Comparison of ENCODE assay signal across 1 cellular context in the genomic region with DNA sequence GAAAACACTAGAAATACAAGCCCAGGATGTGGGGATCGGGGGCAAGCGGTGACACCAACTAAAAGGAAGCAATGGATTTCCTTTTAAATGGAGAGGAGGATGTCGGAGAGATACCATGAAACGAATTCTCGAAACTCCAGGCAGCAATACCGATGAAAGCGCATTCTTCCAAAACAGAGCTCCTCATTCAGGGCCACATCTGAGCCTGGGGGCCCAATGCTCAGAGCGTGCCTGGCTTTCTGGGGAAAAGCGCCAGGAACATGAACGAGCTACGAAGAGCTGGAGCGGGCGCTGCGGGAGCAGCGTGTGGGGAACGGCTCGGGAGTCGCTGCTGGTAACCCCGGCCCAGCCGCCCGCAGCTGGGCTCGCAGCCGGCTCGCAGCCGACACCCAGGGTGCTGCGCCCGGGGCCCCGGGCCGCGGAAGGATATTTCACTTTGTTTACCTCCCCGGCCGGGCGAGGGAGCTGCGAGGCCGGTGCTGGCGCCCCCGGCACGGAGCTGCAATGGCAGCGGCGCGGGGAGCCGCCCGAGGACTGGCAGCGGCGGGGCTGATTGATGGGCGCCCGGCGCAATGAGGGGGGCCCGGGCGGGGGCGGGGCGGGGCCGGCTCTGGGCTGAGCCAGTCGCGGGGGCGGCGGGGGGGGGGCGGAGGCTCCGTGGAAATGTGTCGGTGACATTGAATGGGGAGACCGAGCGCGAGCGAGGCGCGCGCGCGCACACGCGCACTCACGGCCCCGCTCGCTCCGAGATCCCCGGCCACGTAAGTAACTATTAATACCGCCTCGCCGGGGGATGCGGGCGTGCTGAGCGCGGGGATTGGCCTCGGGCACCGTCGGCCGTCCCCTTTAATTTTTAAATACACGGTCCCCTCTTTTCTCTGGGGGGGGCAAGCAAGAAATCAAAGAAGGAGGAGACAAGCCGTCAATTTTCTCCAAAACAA.
TF ChIP-seq lines count a peak whose summit lies in the region.

A gene (plus strand): TSS at position 687 of the 941 bp plus-strand sequence. CDS start 1,372 bp downstream, outside the sequence.

TF ChIP-seq in HepG2, 621 proteins besides CTCF, POLR2A, EP300 and RAD21 (continued from another document and continues in another):
- TF ChIP-seq, protein P1, sequence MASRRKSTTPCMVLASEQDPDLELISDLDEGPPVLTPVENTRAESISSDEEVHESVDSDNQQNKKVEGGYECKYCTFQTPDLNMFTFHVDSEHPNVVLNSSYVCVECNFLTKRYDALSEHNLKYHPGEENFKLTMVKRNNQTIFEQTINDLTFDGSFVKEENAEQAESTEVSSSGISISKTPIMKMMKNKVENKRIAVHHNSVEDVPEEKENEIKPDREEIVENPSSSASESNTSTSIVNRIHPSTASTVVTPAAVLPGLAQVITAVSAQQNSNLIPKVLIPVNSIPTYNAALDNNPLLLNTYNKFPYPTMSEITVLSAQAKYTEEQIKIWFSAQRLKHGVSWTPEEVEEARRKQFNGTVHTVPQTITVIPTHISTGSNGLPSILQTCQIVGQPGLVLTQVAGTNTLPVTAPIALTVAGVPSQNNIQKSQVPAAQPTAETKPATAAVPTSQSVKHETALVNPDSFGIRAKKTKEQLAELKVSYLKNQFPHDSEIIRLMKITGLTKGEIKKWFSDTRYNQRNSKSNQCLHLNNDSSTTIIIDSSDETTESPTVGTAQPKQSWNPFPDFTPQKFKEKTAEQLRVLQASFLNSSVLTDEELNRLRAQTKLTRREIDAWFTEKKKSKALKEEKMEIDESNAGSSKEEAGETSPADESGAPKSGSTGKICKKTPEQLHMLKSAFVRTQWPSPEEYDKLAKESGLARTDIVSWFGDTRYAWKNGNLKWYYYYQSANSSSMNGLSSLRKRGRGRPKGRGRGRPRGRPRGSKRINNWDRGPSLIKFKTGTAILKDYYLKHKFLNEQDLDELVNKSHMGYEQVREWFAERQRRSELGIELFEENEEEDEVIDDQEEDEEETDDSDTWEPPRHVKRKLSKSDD (CRISPR knock-in tag; IDR thresholded peaks at IDR 0.05; ENCODE audit: low read depth) = no peak
- TF ChIP-seq ZFP62 (CRISPR knock-in tag; IDR thresholded peaks at IDR 0.05) (no peak), SMAD3 (CRISPR knock-in tag; IDR thresholded peaks at IDR 0.05) (peak; percentile 57; the same call in 1 of the 2 replicates), ZEB1 (IDR thresholded peaks at IDR 0.05; ENCODE audit: insufficient replicate concordance, low read depth) (no peak), SETDB1 (CRISPR knock-in tag; IDR thresholded peaks at IDR 0.05; ENCODE audit: borderline replicate concordance) (no peak), ZNF430 (CRISPR knock-in tag; IDR thresholded peaks at IDR 0.05) (0 out of 2 replicates have a peak, but pooled peaks have one; percentile 51), PAWR (CRISPR knock-in tag; IDR thresholded peaks at IDR 0.05; ENCODE audit: borderline replicate concordance) (no peak), ZNF207 (IDR thresholded peaks at IDR 0.05; ENCODE audit: borderline replicate concordance) (no peak), ZNF788 (CRISPR knock-in tag; IDR thresholded peaks at IDR 0.05; ENCODE audit: borderline replicate concordance) (0 out of 2 replicates have a peak, but pooled peaks have one; percentile 29), ZNF343 (CRISPR knock-in tag; IDR thresholded peaks at IDR 0.05) (no peak), ZNF589 (CRISPR knock-in tag; conservative IDR thresholded peaks at IDR 0.05) (0 out of 2 replicates have a peak, but pooled peaks have one; percentile 32), ZNF282 (IDR thresholded peaks at IDR 0.05; ENCODE audit: partially characterized antibody) (no peak), ZFX (CRISPR knock-in tag; IDR thresholded peaks at IDR 0.05; ENCODE audit: low read depth) (peak; percentile 17; the same call in 1 of the 2 replicates), MAF1 (CRISPR knock-in tag; IDR thresholded peaks at IDR 0.05; ENCODE audit: borderline replicate concordance) (no peak), HMGA1 (CRISPR knock-in tag; conservative IDR thresholded peaks at IDR 0.05) (no peak), CENPX (CRISPR knock-in tag; IDR thresholded peaks at IDR 0.05) (no peak), SP4 (CRISPR knock-in tag; IDR thresholded peaks at IDR 0.05) (no peak), RNF2 (conservative IDR thresholded peaks at IDR 0.05; ENCODE audit: low read depth) (peak; percentile 91), MXD4 (CRISPR knock-in tag; IDR thresholded peaks at IDR 0.05) (no peak), NFYC (CRISPR knock-in tag; IDR thresholded peaks at IDR 0.05) (peak; percentile 3; the same call in 1 of the 2 replicates), PHF8 (CRISPR knock-in tag; IDR thresholded peaks at IDR 0.05) (peak; percentile 46; the same call in 1 of the 2 replicates), PHF21A (CRISPR knock-in tag; IDR thresholded peaks at IDR 0.05) (no peak), ZNF577 (CRISPR knock-in tag; IDR thresholded peaks at IDR 0.05; ENCODE audit: borderline replicate concordance, low read depth) (no peak), ZC3H4 (CRISPR knock-in tag; IDR thresholded peaks at IDR 0.05; ENCODE audit: borderline replicate concordance) (no peak), RBFOX2 (IDR thresholded peaks at IDR 0.05; ENCODE audit: low read depth, low read length) (peak; percentile 74), ZNF772 (CRISPR knock-in tag; IDR thresholded peaks at IDR 0.05) (0 out of 2 replicates have a peak, but pooled peaks have one; percentile 16), ZNF34 (CRISPR knock-in tag; IDR thresholded peaks at IDR 0.05; ENCODE audit: borderline replicate concordance) (no peak), SPEN (CRISPR knock-in tag; IDR thresholded peaks at IDR 0.05; ENCODE audit: low read depth) (no peak), CEBPG (CRISPR knock-in tag; IDR thresholded peaks at IDR 0.05) (no peak), EED (CRISPR knock-in tag; IDR thresholded peaks at IDR 0.05) (no peak; the same call in 1 of the 2 replicates), ZNF235 (CRISPR knock-in tag; IDR thresholded peaks at IDR 0.05; ENCODE audit: borderline replicate concordance) (no peak), REL (CRISPR knock-in tag; conservative IDR thresholded peaks at IDR 0.05) (peak; percentile 21; the same call in 1 of the 2 replicates), MIER3 (CRISPR knock-in tag; IDR thresholded peaks at IDR 0.05; ENCODE audit: borderline replicate concordance) (no peak), STAG1 (CRISPR knock-in tag; IDR thresholded peaks at IDR 0.05) (peak; percentile 46), THAP11 (CRISPR knock-in tag; IDR thresholded peaks at IDR 0.05) (no peak), SKI (IDR thresholded peaks at IDR 0.05; ENCODE audit: partially characterized antibody) (no peak), PTBP1 (IDR thresholded peaks at IDR 0.05; ENCODE audit: low read depth, low read length, poor library complexity, severe bottlenecking) (peak; percentile 30), RFXAP (CRISPR knock-in tag; IDR thresholded peaks at IDR 0.05; ENCODE audit: borderline replicate concordance) (no peak), IKZF1 (IDR thresholded peaks at IDR 0.05) (no peak), ZNF225 (CRISPR knock-in tag; IDR thresholded peaks at IDR 0.05) (no peak), PAF1 (CRISPR knock-in tag; IDR thresholded peaks at IDR 0.05) (no peak), XRCC5 (optimal IDR thresholded peaks at IDR 0.05; ENCODE audit: low read length) (peak; percentile 48)
- TF ChIP-seq, protein P2, sequence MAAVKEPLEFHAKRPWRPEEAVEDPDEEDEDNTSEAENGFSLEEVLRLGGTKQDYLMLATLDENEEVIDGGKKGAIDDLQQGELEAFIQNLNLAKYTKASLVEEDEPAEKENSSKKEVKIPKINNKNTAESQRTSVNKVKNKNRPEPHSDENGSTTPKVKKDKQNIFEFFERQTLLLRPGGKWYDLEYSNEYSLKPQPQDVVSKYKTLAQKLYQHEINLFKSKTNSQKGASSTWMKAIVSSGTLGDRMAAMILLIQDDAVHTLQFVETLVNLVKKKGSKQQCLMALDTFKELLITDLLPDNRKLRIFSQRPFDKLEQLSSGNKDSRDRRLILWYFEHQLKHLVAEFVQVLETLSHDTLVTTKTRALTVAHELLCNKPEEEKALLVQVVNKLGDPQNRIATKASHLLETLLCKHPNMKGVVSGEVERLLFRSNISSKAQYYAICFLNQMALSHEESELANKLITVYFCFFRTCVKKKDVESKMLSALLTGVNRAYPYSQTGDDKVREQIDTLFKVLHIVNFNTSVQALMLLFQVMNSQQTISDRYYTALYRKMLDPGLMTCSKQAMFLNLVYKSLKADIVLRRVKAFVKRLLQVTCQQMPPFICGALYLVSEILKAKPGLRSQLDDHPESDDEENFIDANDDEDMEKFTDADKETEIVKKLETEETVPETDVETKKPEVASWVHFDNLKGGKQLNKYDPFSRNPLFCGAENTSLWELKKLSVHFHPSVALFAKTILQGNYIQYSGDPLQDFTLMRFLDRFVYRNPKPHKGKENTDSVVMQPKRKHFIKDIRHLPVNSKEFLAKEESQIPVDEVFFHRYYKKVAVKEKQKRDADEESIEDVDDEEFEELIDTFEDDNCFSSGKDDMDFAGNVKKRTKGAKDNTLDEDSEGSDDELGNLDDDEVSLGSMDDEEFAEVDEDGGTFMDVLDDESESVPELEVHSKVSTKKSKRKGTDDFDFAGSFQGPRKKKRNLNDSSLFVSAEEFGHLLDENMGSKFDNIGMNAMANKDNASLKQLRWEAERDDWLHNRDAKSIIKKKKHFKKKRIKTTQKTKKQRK (IDR thresholded peaks at IDR 0.05; ENCODE audit: low read length) = no peak
- TF ChIP-seq, protein P3, sequence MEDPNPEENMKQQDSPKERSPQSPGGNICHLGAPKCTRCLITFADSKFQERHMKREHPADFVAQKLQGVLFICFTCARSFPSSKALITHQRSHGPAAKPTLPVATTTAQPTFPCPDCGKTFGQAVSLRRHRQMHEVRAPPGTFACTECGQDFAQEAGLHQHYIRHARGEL (CRISPR knock-in tag; IDR thresholded peaks at IDR 0.05) = no peak
- TF ChIP-seq, protein P4, sequence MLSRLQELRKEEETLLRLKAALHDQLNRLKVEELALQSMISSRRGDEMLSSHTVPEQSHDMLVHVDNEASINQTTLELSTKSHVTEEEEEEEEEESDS (CRISPR knock-in tag; IDR thresholded peaks at IDR 0.05; ENCODE audit: borderline replicate concordance) = no peak
- TF ChIP-seq, protein P5, sequence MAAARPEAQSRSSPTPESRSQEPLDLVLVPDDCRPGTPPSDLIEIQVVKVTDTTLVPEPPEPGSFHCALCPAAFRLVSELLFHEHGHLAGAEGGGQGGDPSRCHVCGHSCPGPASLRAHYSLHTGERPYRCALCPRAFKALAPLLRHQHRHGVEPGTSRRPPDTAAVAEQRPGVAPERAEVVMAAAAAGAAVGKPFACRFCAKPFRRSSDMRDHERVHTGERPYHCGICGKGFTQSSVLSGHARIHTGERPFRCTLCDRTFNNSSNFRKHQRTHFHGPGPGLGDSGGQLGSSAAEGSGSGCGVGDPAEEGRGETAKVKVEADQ (CRISPR knock-in tag; IDR thresholded peaks at IDR 0.05; ENCODE audit: borderline replicate concordance) = no peak
- TF ChIP-seq, protein P6, sequence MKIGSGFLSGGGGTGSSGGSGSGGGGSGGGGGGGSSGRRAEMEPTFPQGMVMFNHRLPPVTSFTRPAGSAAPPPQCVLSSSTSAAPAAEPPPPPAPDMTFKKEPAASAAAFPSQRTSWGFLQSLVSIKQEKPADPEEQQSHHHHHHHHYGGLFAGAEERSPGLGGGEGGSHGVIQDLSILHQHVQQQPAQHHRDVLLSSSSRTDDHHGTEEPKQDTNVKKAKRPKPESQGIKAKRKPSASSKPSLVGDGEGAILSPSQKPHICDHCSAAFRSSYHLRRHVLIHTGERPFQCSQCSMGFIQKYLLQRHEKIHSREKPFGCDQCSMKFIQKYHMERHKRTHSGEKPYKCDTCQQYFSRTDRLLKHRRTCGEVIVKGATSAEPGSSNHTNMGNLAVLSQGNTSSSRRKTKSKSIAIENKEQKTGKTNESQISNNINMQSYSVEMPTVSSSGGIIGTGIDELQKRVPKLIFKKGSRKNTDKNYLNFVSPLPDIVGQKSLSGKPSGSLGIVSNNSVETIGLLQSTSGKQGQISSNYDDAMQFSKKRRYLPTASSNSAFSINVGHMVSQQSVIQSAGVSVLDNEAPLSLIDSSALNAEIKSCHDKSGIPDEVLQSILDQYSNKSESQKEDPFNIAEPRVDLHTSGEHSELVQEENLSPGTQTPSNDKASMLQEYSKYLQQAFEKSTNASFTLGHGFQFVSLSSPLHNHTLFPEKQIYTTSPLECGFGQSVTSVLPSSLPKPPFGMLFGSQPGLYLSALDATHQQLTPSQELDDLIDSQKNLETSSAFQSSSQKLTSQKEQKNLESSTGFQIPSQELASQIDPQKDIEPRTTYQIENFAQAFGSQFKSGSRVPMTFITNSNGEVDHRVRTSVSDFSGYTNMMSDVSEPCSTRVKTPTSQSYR (CRISPR knock-in tag; IDR thresholded peaks at IDR 0.05; ENCODE audit: borderline replicate concordance) = no peak
- TF ChIP-seq, protein P7, sequence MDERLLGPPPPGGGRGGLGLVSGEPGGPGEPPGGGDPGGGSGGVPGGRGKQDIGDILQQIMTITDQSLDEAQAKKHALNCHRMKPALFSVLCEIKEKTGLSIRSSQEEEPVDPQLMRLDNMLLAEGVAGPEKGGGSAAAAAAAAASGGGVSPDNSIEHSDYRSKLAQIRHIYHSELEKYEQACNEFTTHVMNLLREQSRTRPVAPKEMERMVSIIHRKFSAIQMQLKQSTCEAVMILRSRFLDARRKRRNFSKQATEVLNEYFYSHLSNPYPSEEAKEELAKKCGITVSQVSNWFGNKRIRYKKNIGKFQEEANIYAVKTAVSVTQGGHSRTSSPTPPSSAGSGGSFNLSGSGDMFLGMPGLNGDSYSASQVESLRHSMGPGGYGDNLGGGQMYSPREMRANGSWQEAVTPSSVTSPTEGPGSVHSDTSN (CRISPR knock-in tag; IDR thresholded peaks at IDR 0.05) = no peak
